In genomic region chr11:70073881-70074371, GRCh38 we compare ENCODE assay signal across 12 cellular contexts. TPM values are rescaled to one million over a fixed set of nuclear protein-coding genes. Genes with fewer than 3 reads are reported as not detected.
DNase-seq lines count a peak whose midpoint lies in the region; ATAC-seq, FAIRE-seq and TF ChIP-seq lines count a peak whose summit lies in the region.
"Had no signal": no experiment of that assay in that cellular context is flagged by ENCODE, and none has a peak within 500 bp of the region (broad histone marks: within the 10 kb centered on the region; RNA-seq: fewer than 3 reads in every experiment).

No MANE protein-coding gene starts in this region.

- H3K27ac ChIP-seq in GM12878 (ENCODE audit: control insufficient read depth, insufficient read depth) (no peak overlapping the region), lung (ENCODE audit: low read depth in 1 of 2, low read length in 1 of 2) (no peak overlapping the region), thyroid gland (no peak overlapping the region)

- FAIRE-seq in GM12878 (lab: Jason Lieb, UNC), result no peak
- FAIRE-seq: K562, kidney had no signal

- H3K36me3 ChIP-seq in GM12878 (ENCODE audit: control insufficient read depth in 2 of 2, insufficient read depth in 2 of 2, low read length in 1 of 2) (no peaks in the 10 kb centered on the region), lung (ENCODE audit: control insufficient read depth in 2 of 2, insufficient read depth in 2 of 2, low read length in 2 of 2) (no peaks in the 10 kb centered on the region), thyroid gland (no peaks in the 10 kb centered on the region)

- ATAC-seq in GM12878, result peak; percentile 32
- ATAC-seq in lung (ENCODE audit: insufficient read depth, low FRiP score), result peak; percentile 31
- no peak for ATAC-seq in HG03097 (IDR thresholded peaks at IDR 0.05; ENCODE audit: low FRiP score, unreplicated experiment)
- ATAC-seq in HG03378 (IDR thresholded peaks at IDR 0.05; ENCODE audit: unreplicated experiment), result no peak
- ATAC-seq: K562 had no signal

- no peaks in the 10 kb centered on the region for H3K79me2 ChIP-seq in GM12878 (ENCODE audit: control insufficient read depth, insufficient read depth, low read length)

- SMC1A ChIA-PET in GM12878 (lab: Charles Lee; ENCODE audit: uncharacterized antibody, unreplicated experiment), result no interaction called here

- RAD21 ChIA-PET in GM12878 (lab: Charles Lee; ENCODE audit: unreplicated experiment), result no interaction called here

- BruUV-seq in GM12878 (replicated peaks; lab: Mats Ljungman, UMichigan), result no TSS peak

- H3K9ac ChIP-seq in GM12878 (ENCODE audit: control insufficient read depth, insufficient read depth, low read length), result no peak overlapping the region

- no peak for TF ChIP-seq EP300 in GM12878 (IDR thresholded peaks at IDR 0.05; ENCODE audit: borderline replicate concordance in 1 of 2, control insufficient read depth in 1 of 2, low read depth in 2 of 2, low read length in 2 of 2)

- TF ChIP-seq CTCF in GM12878 (IDR thresholded peaks at IDR 0.05 in 2 of 3, conservative IDR thresholded peaks at IDR 0.05 in 1 of 3; ENCODE audit: control insufficient read depth in 2 of 3, extremely low read depth in 1 of 3, insufficient read depth in 1 of 3, low read depth in 3 of 3, low read length in 3 of 3) (no peak), lung (IDR thresholded peaks at IDR 0.05; ENCODE audit: control extremely low read depth, extremely low read depth) (no peak), thyroid gland (IDR thresholded peaks at IDR 0.05) (no peak)

- H2AFZ ChIP-seq in GM12878 (ENCODE audit: control insufficient read depth, low read depth, low read length), result no peak overlapping the region

- H3K27me3 ChIP-seq in GM12878 (replicated peaks in 1 of 2; ENCODE audit: control insufficient read depth in 2 of 2, insufficient read depth in 2 of 2, low read length in 1 of 2), result peaks cover 11 to 17% of the 10 kb centered on the region in 2 experiments
- no peaks in the 10 kb centered on the region for H3K27me3 ChIP-seq in lung (ENCODE audit: control insufficient read depth, insufficient read depth)
- H3K27me3 ChIP-seq in thyroid gland, result no peaks in the 10 kb centered on the region

- WGBS in GM12878 (ENCODE audit: insufficient coverage, insufficient replicate concordance, low lambda C conversion rate, missing lambda C conversion rate), result 10% methylated on average over 22 of the region's 22 CpGs
- WGBS in lung, 2 donors, result 32 to 48% methylated on average over 22 of the region's 22 CpGs
- WGBS in thyroid gland, 2 donors, result 71 to 77% methylated on average over 22 of the region's 22 CpGs

- CTCF ChIA-PET in GM12878 (lab: Yijun Ruan, JAX), result interaction anchor here (0.7 kb wide), 1 partner anchor 111 kb away, joined by 4 read pairs; no protein-coding TSS in a partner anchor

- POLR2A ChIA-PET in GM12878 (lab: Charles Lee), result no interaction called here

- TF ChIP-seq POLR2A in GM12878 (IDR thresholded peaks at IDR 0.05; ENCODE audit: low read depth, low read length) (no peak), thyroid gland (IDR thresholded peaks at IDR 0.05) (no peak)

- H3K4me1 ChIP-seq in GM12878 (ENCODE audit: control insufficient read depth, insufficient read depth, low read length) (no peaks in the 10 kb centered on the region), lung (ENCODE audit: control insufficient read depth in 2 of 2, insufficient read depth in 2 of 2, low read length in 2 of 2) (peaks cover 2 to 11% of the 10 kb centered on the region in 2 donors), thyroid gland (peaks cover 19 to 37% of the 10 kb centered on the region in 2 donors)

- intact Hi-C loops in GM12878 (cut with micrococcal nuclease; ENCODE audit: unreplicated experiment) (no loop called here), thyroid gland (cut with DNase I) (no loop called here)

- H3K9me3 ChIP-seq in GM12878 (replicated peaks; ENCODE audit: control insufficient read depth, insufficient read depth, low read length) (no peaks in the 10 kb centered on the region), lung (ENCODE audit: control insufficient read depth in 2 of 2, insufficient read depth in 1 of 2, low read length in 1 of 2) (peaks cover 0 to 3% of the 10 kb centered on the region in 2 donors), thyroid gland (no peaks in the 10 kb centered on the region)

- DNase-seq in A172 (ENCODE audit: low spot score) (peak; percentile 14), GOT3 (lab: John Stamatoyannopoulos, UW) (peak; percentile 41), GM12878 (ENCODE audit: low read depth, low spot score) (no peak), lung (ENCODE audit: low spot score) (no peak), thyroid gland (no peak), DMS 273 (lab: John Stamatoyannopoulos, UW; ENCODE audit: unreplicated experiment) (no peak)
- DNase-seq: GDM1; stimulated activated CD4-positive, alpha-beta T cell treated with anti-CD3 and anti-CD28 coated beads, Interleukin-2, amount 100 ng/mL, for 24 hours had no signal

- no peak for TF ChIP-seq RAD21 in GM12878 (IDR thresholded peaks at IDR 0.05; ENCODE audit: insufficient read depth, low read depth, low read length)

- no peaks in the 10 kb centered on the region for H4K20me1 ChIP-seq in GM12878 (ENCODE audit: control insufficient read depth, insufficient read depth)

- in situ Hi-C loops in GM12878 (cut with MboI), result no loop called here

- no peak overlapping the region for H3K4me2 ChIP-seq in GM12878 (ENCODE audit: control insufficient read depth, insufficient read depth)

- H3K4me3 ChIP-seq in GM12878, result no peak overlapping the region
- no peak overlapping the region for H3K4me3 ChIP-seq in lung
- no peak overlapping the region for H3K4me3 ChIP-seq in thyroid gland (replicated peaks in 1 of 3)
- H3K4me3 ChIP-seq: K562 had no signal

TF ChIP-seq in GM12878, 131 proteins besides CTCF, POLR2A, EP300 and RAD21 (continues in another document):
- no peak for TF ChIP-seq MEF2B (IDR thresholded peaks at IDR 0.05; ENCODE audit: partially characterized antibody, poor library complexity, severe bottlenecking)
- TF ChIP-seq ZNF687 (IDR thresholded peaks at IDR 0.05), result no peak
- TF ChIP-seq CHD4 (IDR thresholded peaks at IDR 0.05), result no peak
- peak; percentile 74; the same call in 1 of the 2 replicates for TF ChIP-seq ZBED1 (IDR thresholded peaks at IDR 0.05; ENCODE audit: borderline replicate concordance)
- no peak for TF ChIP-seq ZNF217 (IDR thresholded peaks at IDR 0.05)
- TF ChIP-seq JUNB (IDR thresholded peaks at IDR 0.05), result peak; percentile 61; the same call in 1 of the 2 replicates
- no peak for TF ChIP-seq HDAC2 (IDR thresholded peaks at IDR 0.05)
- no peak for TF ChIP-seq ZSCAN29 (IDR thresholded peaks at IDR 0.05)

RNA-seq across cellular contexts. Expression of gene ANO1, which starts 4.2 kb away (rescaled TPM):
- 1.8 and 2.6 TPM in 2 replicates for total RNA-seq in A172 (2014; rRNA removed; shearing (Covaris generic))
- not detected in 2 replicates for total RNA-seq in GM12878 (2013; cell fraction: nucleolus; rRNA removed)
- total RNA-seq in GM12878 (2014; rRNA removed), result not detected in 2 replicates
- total RNA-seq in GM12878 (2014; rRNA removed; fragmentation: Illumina TruSeq; extraction: Trizol), result not detected in 2 replicates
- 0.13 and 0.38 TPM in 2 replicates for total RNA-seq in GM12878 (2021)
- not detected for polyA plus RNA-seq in GM12878 (2011; ENCODE audit: low read depth)
- not detected in 2 replicates for polyA plus RNA-seq in GM12878 (2011; rRNA removed)
- polyA plus RNA-seq in GM12878 (2011; cell fraction: cytosol; rRNA removed), result not detected in 2 replicates
- polyA plus RNA-seq in GM12878 (2011; cell fraction: nucleus; rRNA removed), result not detected in 2 replicates
- polyA plus RNA-seq in GM12878 (2012), result 0.15 and 0.16 TPM in 2 replicates
- 0.01 TPM in 1 of 2 replicates, not detected in the other for polyA plus RNA-seq in GM12878 (2014; fragmentation: Illumina TruSeq; extraction: Trizol)
- polyA plus RNA-seq in GM12878 (2014; fragmentation: Nextera tagmentation; extraction: Ambion mirVana), result not detected
- 0.06 TPM in 1 of 2 replicates, not detected in the other for polyA plus RNA-seq in GM12878 (2014; rRNA removed)
- polyA plus RNA-seq in GM12878 (2016; fragmentation: Nextera tagmentation; extraction: Ambion mirVana), result not detected
- polyA minus RNA-seq in GM12878 (2011; rRNA and poly(A)+ RNA removed), result not detected in 2 replicates
- not detected in 2 replicates for polyA minus RNA-seq in GM12878 (2011; cell fraction: cytosol; rRNA and poly(A)+ RNA removed)
- not detected in 2 replicates for polyA minus RNA-seq in GM12878 (2011; cell fraction: nucleus; rRNA and poly(A)+ RNA removed)
- total RNA-seq in lung, result 10 to 100 TPM in 1 of 2 donors, 1 to 10 TPM in 1; 7.8 to 10.8 TPM
- polyA plus RNA-seq in lung, result 1 to 10 TPM; 1.2 to 3.2 TPM
- 10 to 100 TPM; 25.8 to 56.2 (median 35.3) TPM for total RNA-seq in thyroid gland
- total RNA-seq: K562 had no signal
- polyA plus RNA-seq: K562 had no signal

Comparison
In these comparisons a context has a peak if more than half of its experiments do, and no peak if none do; other contexts are left out.
1. DNase-seq: peak in A172 (single experiment) and GOT3 (single experiment); none in GM12878 (single experiment), lung (single experiment), thyroid gland (0 of 2) and DMS 273 (single experiment).
2. ATAC-seq: peak in GM12878 (single experiment) and lung (single experiment); none in HG03097 (single experiment) and HG03378 (single experiment).